ENCODE assay signal across 21 cellular contexts in genomic region chr15:29696950-29697738, GRCh38.
"Had no signal": no experiment of that assay in that cellular context is flagged by ENCODE, and none has a peak within 500 bp of the region (broad histone marks: within the 10 kb centered on the region; RNA-seq: fewer than 3 reads in every experiment).

No MANE protein-coding gene starts in this region.

- H3K4me3 ChIP-seq: breast epithelium, esophagus squamous epithelium, left ventricle myocardium inferior, prostate gland, right atrium auricular region, skin epidermis, upper lobe of left lung had no signal

- H3K9me3 ChIP-seq: breast epithelium, esophagus squamous epithelium, prostate gland, right atrium auricular region, upper lobe of left lung had no signal

- H3K9me3 Mint-ChIP-seq: activated CD4-positive, alpha-beta T cell treated with anti-CD3 and anti-CD28 coated beads, Interleukin-2, amount 10 ng/mL, durations not matched to agents 24 days and 14 days; activated CD8-positive, alpha-beta T cell treated with anti-CD3 and anti-CD28 coated beads for 36 hours; activated T-cell treated with anti-CD3 and anti-CD28 coated beads, Interleukin-2, amount 50 U/mL, for 24 hours; activated T-helper 2 cell treated with anti-CD3 and anti-CD28 coated beads, Interferon-gamma antibody, Interleukin-2, Interleukin-4, amounts not matched to agents 10 μg/mL and 5 μg/mL and 100 μg/mL, durations not matched to agents 14 hours and 24 hours and 36 hours; neural crest cell; stimulated activated naive CD8-positive, alpha-beta T cell treated with anti-CD3 and anti-CD28 coated beads, Interleukin-15, amount 100 ng/mL, for 72 hours had no signal

- H3K36me3 Mint-ChIP-seq: T-cell had no signal

- H3K27ac ChIP-seq: breast epithelium, esophagus squamous epithelium, left ventricle myocardium inferior, prostate gland, right atrium auricular region, skin epidermis had no signal

- DNase-seq: activated CD4-positive, alpha-beta T cell treated with anti-CD3 and anti-CD28 coated beads, Interleukin-2, amount 10 ng/mL, durations not matched to agents 24 days and 14 days; activated CD8-positive, alpha-beta T cell treated with anti-CD3 and anti-CD28 coated beads for 36 hours; activated naive CD4-positive, alpha-beta T cell treated with Interleukin-2 at 50 U/mL for 16 hours; activated T-cell treated with anti-CD3 and anti-CD28 coated beads, Interleukin-2, amount 50 U/mL, for 24 hours; anterior cingulate cortex; effector CD4-positive, alpha-beta T cell; esophagus squamous epithelium; immature natural killer cell; kidney glomerular epithelial cell; left ventricle myocardium inferior; stimulated activated CD4-positive, alpha-beta T cell treated with anti-CD3 and anti-CD28 coated beads, Interleukin-15, amount 100 ng/mL, for 24 hours; stimulated activated CD4-positive, alpha-beta T cell treated with anti-CD3 and anti-CD28 coated beads, Interleukin-2, amount 100 ng/mL, for 48 hours; stimulated activated naive CD8-positive, alpha-beta T cell treated with anti-CD3 and anti-CD28 coated beads, Interleukin-15, amount 100 ng/mL, for 72 hours; T-cell; upper lobe of left lung had no signal

- H3K36me3 ChIP-seq: prostate gland had no signal

- H3K27ac Mint-ChIP-seq: activated CD4-positive, alpha-beta T cell treated with anti-CD3 and anti-CD28 coated beads, Interleukin-2, amount 10 ng/mL, durations not matched to agents 24 days and 14 days; activated CD8-positive, alpha-beta T cell treated with anti-CD3 and anti-CD28 coated beads for 36 hours; activated T-cell treated with anti-CD3 and anti-CD28 coated beads, Interleukin-2, amount 50 U/mL, for 24 hours; activated T-helper 2 cell treated with anti-CD3 and anti-CD28 coated beads, Interferon-gamma antibody, Interleukin-2, Interleukin-4, amounts not matched to agents 10 μg/mL and 5 μg/mL and 100 μg/mL, durations not matched to agents 14 hours and 24 hours and 36 hours; immature natural killer cell; T-cell had no signal

- H3K4me1 Mint-ChIP-seq: activated CD4-positive, alpha-beta T cell treated with anti-CD3 and anti-CD28 coated beads, Interleukin-2, amount 10 ng/mL, durations not matched to agents 24 days and 14 days; immature natural killer cell; stimulated activated naive CD8-positive, alpha-beta T cell treated with anti-CD3 and anti-CD28 coated beads, Interleukin-15, amount 100 ng/mL, for 72 hours; T-cell had no signal

- H3K27me3 Mint-ChIP-seq: activated T-cell treated with anti-CD3 and anti-CD28 coated beads, Interleukin-2, amount 50 U/mL, for 24 hours had no signal

- H3K4me3 Mint-ChIP-seq: activated CD4-positive, alpha-beta T cell treated with anti-CD3 and anti-CD28 coated beads, Interleukin-2, amount 10 ng/mL, durations not matched to agents 24 days and 14 days; activated CD8-positive, alpha-beta T cell treated with anti-CD3 and anti-CD28 coated beads for 36 hours; activated T-cell treated with anti-CD3 and anti-CD28 coated beads, Interleukin-2, amount 50 U/mL, for 24 hours; immature natural killer cell; neural crest cell; stimulated activated naive CD8-positive, alpha-beta T cell treated with anti-CD3 and anti-CD28 coated beads, Interleukin-15, amount 100 ng/mL, for 72 hours; T-cell had no signal

- H3K4me1 ChIP-seq: breast epithelium, esophagus squamous epithelium, left ventricle myocardium inferior, prostate gland, right atrium auricular region, upper lobe of left lung had no signal

- H3K27me3 ChIP-seq: breast epithelium, esophagus squamous epithelium, right atrium auricular region, upper lobe of left lung had no signal

- ATAC-seq: activated CD8-positive, alpha-beta T cell treated with anti-CD3 and anti-CD28 coated beads for 36 hours; stimulated activated naive CD8-positive, alpha-beta T cell treated with anti-CD3 and anti-CD28 coated beads, Interleukin-15, amount 100 ng/mL, for 72 hours; T-cell had no signal
